In the genomic region with DNA sequence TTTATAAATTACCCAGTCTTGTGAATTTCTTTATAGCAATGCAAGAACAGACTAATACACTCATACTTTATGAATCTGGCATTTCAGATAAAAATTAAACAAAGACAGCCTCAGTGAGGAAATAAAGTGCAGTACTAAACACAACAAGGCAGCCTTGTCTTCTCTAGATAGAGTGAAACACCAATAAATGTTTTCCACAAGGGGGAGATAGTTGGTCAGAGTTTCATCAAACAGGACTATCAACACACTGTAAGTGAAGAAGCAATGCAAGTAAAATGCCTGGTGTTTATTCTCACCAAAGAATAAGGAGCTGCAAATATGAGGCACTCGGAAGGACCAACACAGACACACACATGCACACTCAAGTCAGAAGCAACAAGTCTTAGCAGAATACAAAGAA, we compare ENCODE assay signal across 8 cellular contexts.
DNase-seq lines count a peak whose midpoint lies in the region; ATAC-seq and TF ChIP-seq lines count a peak whose summit lies in the region.

No MANE protein-coding gene starts in this region.

- H3F3A ChIP-seq in PC-3 (ENCODE audit: low read length, unreplicated experiment), result no peaks in the 10 kb centered on the region

- H3K36me3 ChIP-seq in PC-3 (ENCODE audit: low read depth, low read length) (no peaks in the 10 kb centered on the region), esophagus muscularis mucosa (no peaks in the 10 kb centered on the region)

- TF ChIP-seq CTCF in PC-3 (conservative IDR thresholded peaks at IDR 0.05; ENCODE audit: low read depth, low read length) (peak; percentile 64), esophagus muscularis mucosa (IDR thresholded peaks at IDR 0.05) (peak; percentile 23 to 43 (median 31)), retinal pigment epithelial cell (conservative IDR thresholded peaks at IDR 0.05; ENCODE audit: low read depth, low read length) (peak; percentile 24)

- no peak overlapping the region for H2AFZ ChIP-seq in PC-3 (ENCODE audit: low read length)

- no peak overlapping the region for H3K4me3 ChIP-seq in PC-3 (ENCODE audit: low read length)
- H3K4me3 ChIP-seq in esophagus muscularis mucosa, result no peak overlapping the region
- H3K4me3 ChIP-seq in retinal pigment epithelial cell (ENCODE audit: low read length), result no peak overlapping the region

- H3K27me3 ChIP-seq in PC-3 (ENCODE audit: low read length) (no peaks in the 10 kb centered on the region), esophagus muscularis mucosa (no peaks in the 10 kb centered on the region)

- POLR2A ChIA-PET in PC-3 (lab: Charles Lee; ENCODE audit: unreplicated experiment), result no interaction called here

- H3K4me1 ChIP-seq in PC-3 (ENCODE audit: insufficient read depth, low read length), result no peaks in the 10 kb centered on the region
- H3K4me1 ChIP-seq in esophagus muscularis mucosa, result no peaks in the 10 kb centered on the region

- no TSS peak for BruUV-seq in PC-3 (replicated peaks; lab: Mats Ljungman, UMichigan)

- CTCF ChIA-PET in PC-3 (lab: Charles Lee), result interaction anchor here (0.7 kb wide), 2 partner anchors 378 to 737 kb away, joined by 3 read pairs; no protein-coding TSS in a partner anchor

- DNase-seq in COLO829 (ENCODE audit: low spot score) (peak; percentile 29), PC-3 (peak; percentile 79), esophagus muscularis mucosa (ENCODE audit: extremely low spot score) (no peak), retinal pigment epithelial cell (ENCODE audit: low read depth) (no peak), T1000 (lab: John Stamatoyannopoulos, UW) (no peak), left cardiac atrium (no peak)
- no peak for DNase-seq in activated effector memory CD4-positive, alpha-beta T cell treated with anti-CD3 and anti-CD28 coated beads, Interleukin-2, amount 50 U/mL, for 16 hours

- intact Hi-C loops in PC-3 (cut with micrococcal nuclease), result loop anchor here (1.0 to 5.0 kb wide), 7 partner anchors 101 to 492 kb away; no protein-coding TSS in a partner anchor
- intact Hi-C loops in esophagus muscularis mucosa (cut with DNase I), result no loop called here
- intact Hi-C loops in left cardiac atrium (cut with DNase I), result no loop called here

- no peak for TF ChIP-seq EP300 in esophagus muscularis mucosa (IDR thresholded peaks at IDR 0.05)

- H3K79me2 ChIP-seq in PC-3 (ENCODE audit: low read length), result no peaks in the 10 kb centered on the region

- no peaks in the 10 kb centered on the region for H4K20me1 ChIP-seq in PC-3 (ENCODE audit: low read length)

- H3K4me2 ChIP-seq in PC-3 (ENCODE audit: low read length), result no peak overlapping the region

- no peak overlapping the region for H3K27ac ChIP-seq in PC-3 (ENCODE audit: low read length)
- no peak overlapping the region for H3K27ac ChIP-seq in esophagus muscularis mucosa (replicated peaks in 1 of 4)

- no peak for TF ChIP-seq POLR2A in esophagus muscularis mucosa (IDR thresholded peaks at IDR 0.05; ENCODE audit: low read depth)

- no peak overlapping the region for H3K9ac ChIP-seq in PC-3 (ENCODE audit: low read length)

- no peaks in the 10 kb centered on the region for H3K9me2 ChIP-seq in PC-3 (replicated peaks; ENCODE audit: low read length)

- ATAC-seq in GM21529 (IDR thresholded peaks at IDR 0.05; ENCODE audit: unreplicated experiment), result peak; percentile 56
- peak; percentile 90 for ATAC-seq in PC-3
- ATAC-seq in left cardiac atrium, result no peak

- 54% methylated on average over 1 of the region's 1 CpG for WGBS in esophagus muscularis mucosa

- H3K9me3 ChIP-seq in PC-3 (ENCODE audit: low read length), result no peaks in the 10 kb centered on the region
- no peaks in the 10 kb centered on the region for H3K9me3 ChIP-seq in esophagus muscularis mucosa

Comparison
In these comparisons a context has a peak if more than half of its experiments do, and no peak if none do; other contexts are left out.
1. DNase-seq: peak in COLO829 (single experiment) and PC-3 (single experiment); none in esophagus muscularis mucosa (single experiment), retinal pigment epithelial cell (single experiment), T1000 (single experiment), left cardiac atrium (single experiment) and activated effector memory CD4-positive, alpha-beta T cell treated with anti-CD3 and anti-CD28 coated beads, Interleukin-2, amount 50 U/mL, for 16 hours (single experiment).
2. ATAC-seq: peak in GM21529 (single experiment) and PC-3 (single experiment); none in left cardiac atrium (0 of 2).
3. Peak in every context shown above with its lines, with median percentiles within 50 percentile points of each other: CTCF ChIP-seq.